Comparison of ENCODE assay signal across 19 cellular contexts in the genomic region with DNA sequence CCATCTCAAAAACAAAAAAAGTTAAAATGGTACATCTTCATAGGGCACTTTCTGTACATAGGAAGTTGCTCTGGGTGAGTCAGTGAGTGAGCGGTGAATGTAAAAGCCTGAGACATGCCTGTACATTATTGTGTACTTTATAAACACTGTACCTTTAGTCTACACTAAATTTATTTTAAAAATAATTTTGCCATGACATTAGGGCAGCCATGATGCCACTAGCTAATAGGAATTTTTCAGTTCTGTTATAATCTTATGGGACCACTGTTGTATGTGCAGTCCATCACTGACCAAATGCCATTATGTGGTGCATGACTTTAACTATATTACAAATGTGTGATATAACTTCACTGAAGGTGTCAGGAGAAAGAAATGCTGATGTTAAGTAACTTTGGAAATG. TPM values are rescaled to one million over a fixed set of nuclear protein-coding genes. Genes with fewer than 3 reads are reported as not detected.
DNase-seq lines count a peak whose midpoint lies in the region; ATAC-seq and TF ChIP-seq lines count a peak whose summit lies in the region.
"Had no signal": no experiment of that assay in that cellular context is flagged by ENCODE, and none has a peak within 500 bp of the region (broad histone marks: within the 10 kb centered on the region; RNA-seq: fewer than 3 reads in every experiment).

No MANE protein-coding gene starts in this region.

- H3K4me3 ChIP-seq in mammary epithelial cell (replicated peaks in 1 of 3; ENCODE audit: insufficient read depth in 1 of 3, low read depth in 2 of 3, low read length in 3 of 3) (no peak overlapping the region), fibroblast of mammary gland (ENCODE audit: control insufficient read depth, low read depth, low read length) (no peak overlapping the region)
- H3K4me3 ChIP-seq: GM12878, MG63 had no signal

- peak overlapping the region; percentile 14 for H3K27ac ChIP-seq in mammary epithelial cell (ENCODE audit: insufficient read depth, low read depth, low read length)
- H3K27ac ChIP-seq: C4-2B had no signal

- no peaks in the 10 kb centered on the region for H3K79me2 ChIP-seq in mammary epithelial cell (ENCODE audit: insufficient read depth, low read length)

- TF ChIP-seq CTCF in mammary epithelial cell (conservative IDR thresholded peaks at IDR 0.05 in 1 of 2, IDR thresholded peaks at IDR 0.05 in 1 of 2; ENCODE audit: extremely low read depth in 1 of 2, insufficient read depth in 1 of 2, low read depth in 1 of 2, low read length in 2 of 2) (no peak), fibroblast of mammary gland (conservative IDR thresholded peaks at IDR 0.05; ENCODE audit: control insufficient read depth, insufficient read depth, low read depth, low read length) (no peak), omental fat pad (IDR thresholded peaks at IDR 0.05) (no peak)

- ATAC-seq in omental fat pad (ENCODE audit: low FRiP score) (no peak), GM18519 (IDR thresholded peaks at IDR 0.05; ENCODE audit: low FRiP score, unreplicated experiment) (no peak)
- no peak for ATAC-seq in activated CD4-positive, CD25-positive, alpha-beta regulatory T cell treated with anti-CD3 and anti-CD28 coated beads, Interleukin-2, amount 50 U/mL, for 24 hours
- ATAC-seq: GM12878 had no signal

- no peaks in the 10 kb centered on the region for H3K9me3 ChIP-seq in mammary epithelial cell (replicated peaks; ENCODE audit: insufficient read depth, low read length)
- H3K9me3 ChIP-seq: MG63 had no signal

- H3K4me1 ChIP-seq in mammary epithelial cell (ENCODE audit: insufficient read depth, low read length), result peaks cover 30% of the 10 kb centered on the region

- H2AFZ ChIP-seq in mammary epithelial cell (ENCODE audit: low read depth, low read length), result no peak overlapping the region

- dilution Hi-C loops in mammary epithelial cell (cut with HindIII; ENCODE audit: low sequenced_read_pairs), result no loop called here

- in situ Hi-C loops in mammary epithelial cell (cut with MboI; ENCODE audit: low sequenced_read_pairs in 2 of 2), result no loop called here

- no peaks in the 10 kb centered on the region for H3K27me3 ChIP-seq in mammary epithelial cell (ENCODE audit: insufficient read depth, low read length)
- H3K27me3 ChIP-seq: MG63 had no signal

- no peak overlapping the region for H3K9ac ChIP-seq in mammary epithelial cell (ENCODE audit: insufficient read depth, low read length)

- intact Hi-C loops in mammary epithelial cell (cut with micrococcal nuclease) (loop anchor here (2.0 kb wide), 2 partner anchors 20 to 40 kb away; a partner anchor contains a TSS), cardiac septum (cut with DNase I) (loop anchor here (5.0 kb wide), 1 partner anchor 38 kb away; a partner anchor contains a TSS)

- DNase-seq in EH (ENCODE audit: low read depth) (peak; percentile 34), HT1080 (ENCODE audit: low read depth) (peak; percentile 37), mammary epithelial cell (peak; percentile 67), fibroblast of mammary gland (ENCODE audit: low read depth) (peak; percentile 30), cardiac septum (ENCODE audit: low spot score) (no peak), omental fat pad (ENCODE audit: low spot score) (no peak)
- DNase-seq: ACHN, DMS 273 treated with DMSO at 0.1 percent for 48 hours, DND-41, Karpas-422, MG63, NCI-H1092, NCI-H146, NCI-H2081, SHP77 had no signal

- BruUV-seq in mammary epithelial cell (replicated peaks; lab: Mats Ljungman, UMichigan), result no TSS peak

- H3K4me2 ChIP-seq in mammary epithelial cell (ENCODE audit: insufficient read depth, low read depth, low read length), result peak overlapping the region; percentile 52

- no peaks in the 10 kb centered on the region for H3K36me3 ChIP-seq in mammary epithelial cell (ENCODE audit: insufficient read depth, low read length)
- H3K36me3 ChIP-seq: MG63 had no signal

- 36% methylated on average over 1 of the region's 1 CpG for WGBS in mammary epithelial cell (ENCODE audit: low coverage, missing lambda C conversion rate)

- CTCF ChIA-PET in mammary epithelial cell (lab: Charles Lee; ENCODE audit: low non-redundant PET), result no interaction called here

- H4K20me1 ChIP-seq in mammary epithelial cell (ENCODE audit: insufficient read depth, low read length), result no peaks in the 10 kb centered on the region

RNA-seq across cellular contexts. Expression of a gene that starts 11.0 kb away (rescaled TPM):
- total RNA-seq in HT1080 (2014; rRNA removed; shearing (Covaris generic)), result 0.11 TPM in 1 of 2 replicates, not detected in the other
- 0.24 and 0.25 TPM in 2 replicates for polyA plus RNA-seq in HT1080 (2015; cell fraction: cytosol; rRNA removed)
- 0.05 and 0.24 TPM in 2 replicates for polyA plus RNA-seq in HT1080 (2015; cell fraction: nucleus; rRNA removed)
- total RNA-seq in mammary epithelial cell (not detected), cardiac septum (not detected), omental fat pad (under 1 TPM in 2 of 4 donors, not detected in 2; 0.24 to 0.44 TPM)
- 0.09 TPM for polyA plus RNA-seq in mammary epithelial cell
- polyA minus RNA-seq in mammary epithelial cell, result 0.67 TPM

RNA-seq across cellular contexts. Expression of a gene that starts 39.1 kb away (rescaled TPM):
- 284 and 347 TPM in 2 replicates for total RNA-seq in HT1080 (2014; rRNA removed; shearing (Covaris generic))
- polyA plus RNA-seq in HT1080 (2015; cell fraction: cytosol; rRNA removed), result 291 and 338 TPM in 2 replicates
- 192 and 198 TPM in 2 replicates for polyA plus RNA-seq in HT1080 (2015; cell fraction: nucleus; rRNA removed)
- total RNA-seq in mammary epithelial cell, result 100 to 1,000 TPM; 199 to 223 TPM
- 225 TPM for polyA plus RNA-seq in mammary epithelial cell
- polyA minus RNA-seq in mammary epithelial cell, result 311 TPM
- total RNA-seq in cardiac septum, result 232 TPM
- 100 to 1,000 TPM; 173 to 345 (median 246) TPM for total RNA-seq in omental fat pad

Comparison
In these comparisons a context has a peak if more than half of its experiments do, and no peak if none do; other contexts are left out.
1. DNase-seq: peak in EH (single experiment), HT1080 (single experiment), mammary epithelial cell (single experiment) and fibroblast of mammary gland (single experiment); none in cardiac septum (single experiment) and omental fat pad (single experiment).